16 cellular contexts compared by ENCODE assay signal in the genomic region with DNA sequence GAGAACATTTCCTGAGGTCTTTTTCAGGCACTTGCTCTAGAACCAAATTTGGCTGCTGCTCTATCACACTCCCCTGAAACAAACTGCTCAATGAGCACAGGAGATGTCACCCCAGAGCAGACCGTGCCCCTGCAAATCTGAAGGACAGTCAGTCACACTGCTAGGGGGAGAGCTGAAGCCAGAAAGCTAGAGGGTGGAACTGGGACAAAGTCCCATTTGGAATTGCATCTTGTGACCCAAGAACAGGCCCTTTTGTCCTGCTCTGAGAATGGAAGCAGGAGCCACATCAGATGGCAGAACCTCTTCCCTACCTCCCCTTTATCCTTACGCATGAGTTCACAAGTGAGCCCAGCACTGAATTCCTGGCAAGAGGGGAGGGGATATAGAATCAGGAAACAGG.
DNase-seq lines count a peak whose midpoint lies in the region; ATAC-seq and TF ChIP-seq lines count a peak whose summit lies in the region.
"Had no signal": no experiment of that assay in that cellular context is flagged by ENCODE, and none has a peak within 500 bp of the region (broad histone marks: within the 10 kb centered on the region; RNA-seq: fewer than 3 reads in every experiment).

No MANE protein-coding gene starts in this region.

- ATAC-seq in T-helper 17 cell, result no peak
- ATAC-seq: A549, HCT116 had no signal

- H3K36me3 Mint-ChIP-seq in neural progenitor cell, result peaks cover 30% of the 10 kb centered on the region
- H3K36me3 Mint-ChIP-seq in T-helper 17 cell (ENCODE audit: low read depth), result peaks cover 4% of the 10 kb centered on the region

- H3K27ac Mint-ChIP-seq in neural progenitor cell (no peak overlapping the region), T-helper 17 cell (no peak overlapping the region)
- H3K27ac Mint-ChIP-seq: CD4-positive, alpha-beta memory T cell had no signal

- H3K27me3 Mint-ChIP-seq in neural progenitor cell (ENCODE audit: insufficient read depth, low read depth) (no peaks in the 10 kb centered on the region), T-helper 17 cell (no peaks in the 10 kb centered on the region)
- H3K27me3 Mint-ChIP-seq: CD4-positive, alpha-beta memory T cell had no signal

- no peaks in the 10 kb centered on the region for H3K79me2 ChIP-seq in neural progenitor cell (ENCODE audit: low read depth)

- peaks cover 3% of the 10 kb centered on the region for H3F3A ChIP-seq in neural progenitor cell (ENCODE audit: low read depth)

- TF ChIP-seq CTCF in neural progenitor cell (IDR thresholded peaks at IDR 0.05), result no peak

- H4K20me1 ChIP-seq in neural progenitor cell (ENCODE audit: low read depth), result peaks cover 9% of the 10 kb centered on the region

- no peak overlapping the region for H2AFZ ChIP-seq in neural progenitor cell (replicated peaks)

- H3K27me3 ChIP-seq in iPS-15b (ENCODE audit: control insufficient read depth, insufficient read depth, low read length) (no peaks in the 10 kb centered on the region), neural progenitor cell (no peaks in the 10 kb centered on the region)
- H3K27me3 ChIP-seq: BE2C had no signal

- H3K4me2 ChIP-seq in neural progenitor cell, result peak overlapping the region; percentile 12
- H3K4me2 ChIP-seq: A549 had no signal

- H3K4me1 ChIP-seq in iPS-15b (ENCODE audit: control insufficient read depth, insufficient read depth, low read length) (no peaks in the 10 kb centered on the region), neural progenitor cell (peaks cover 9% of the 10 kb centered on the region)
- H3K4me1 ChIP-seq: A549, BE2C had no signal

- H3K4me3 Mint-ChIP-seq in neural progenitor cell (no peak overlapping the region), T-helper 17 cell (no peak overlapping the region)
- H3K4me3 Mint-ChIP-seq: CD4-positive, alpha-beta memory T cell had no signal

- H3K27ac ChIP-seq in neural progenitor cell, result peak overlapping the region; percentile 21
- H3K27ac ChIP-seq: C4-2B had no signal

- H3K9ac ChIP-seq in iPS-15b (ENCODE audit: low read depth, low read length), result peak overlapping the region; percentile 24
- H3K9ac ChIP-seq in neural progenitor cell, result no peak overlapping the region

- no peaks in the 10 kb centered on the region for H3K9me3 Mint-ChIP-seq in neural progenitor cell
- H3K9me3 Mint-ChIP-seq: CD4-positive, alpha-beta memory T cell had no signal

- H3K9me3 ChIP-seq in iPS-15b (ENCODE audit: control insufficient read depth, insufficient read depth, low read length) (no peaks in the 10 kb centered on the region), neural progenitor cell (ENCODE audit: low read depth) (no peaks in the 10 kb centered on the region), T-helper 17 cell (ENCODE audit: control insufficient read depth, low read length, poor library complexity, severe bottlenecking) (no peaks in the 10 kb centered on the region)
- H3K9me3 ChIP-seq: A549, BE2C had no signal

- DNase-seq in cerebellar cortex (ENCODE audit: low spot score), result peak; percentile 65
- DNase-seq in neural progenitor cell (ENCODE audit: low spot score), result peak; percentile 30
- DNase-seq in DMS 273 treated with DMSO at 0.1 percent for 48 hours (lab: John Stamatoyannopoulos, UW), result no peak
- DNase-seq in activated CD4-positive, CD25-positive, alpha-beta regulatory T cell (lab: John Stamatoyannopoulos, UW), result no peak
- DNase-seq in T-helper 17 cell, result no peak
- DNase-seq in activated CD4-positive, alpha-beta T cell treated with anti-CD3 and anti-CD28 coated beads, Interleukin-2, amount 50 U/mL, for 48 hours, result no peak
- DNase-seq: BE2C; CD4-positive, alpha-beta memory T cell; DMS153; EL; GDM1; IMR-90 had no signal

- H3K4me1 Mint-ChIP-seq in neural progenitor cell, result no peaks in the 10 kb centered on the region
- peaks cover 2% of the 10 kb centered on the region for H3K4me1 Mint-ChIP-seq in T-helper 17 cell
- H3K4me1 Mint-ChIP-seq: CD4-positive, alpha-beta memory T cell had no signal

- H3K36me3 ChIP-seq in iPS-15b (ENCODE audit: control insufficient read depth, insufficient read depth, low read length) (peaks cover 27% of the 10 kb centered on the region), neural progenitor cell (peaks cover 15% of the 10 kb centered on the region)
- H3K36me3 ChIP-seq: BE2C had no signal

- no peak overlapping the region for H3K4me3 ChIP-seq in iPS-15b (ENCODE audit: low read depth, low read length)
- H3K4me3 ChIP-seq in neural progenitor cell, result no peak overlapping the region
- H3K4me3 ChIP-seq: A549 had no signal

Comparison
In these comparisons a context has a peak if more than half of its experiments do, and no peak if none do; other contexts are left out.
1. DNase-seq: peak in cerebellar cortex (single experiment) and neural progenitor cell (single experiment); none in DMS 273 treated with DMSO at 0.1 percent for 48 hours (single experiment), activated CD4-positive, CD25-positive, alpha-beta regulatory T cell (0 of 4), T-helper 17 cell (0 of 3) and activated CD4-positive, alpha-beta T cell treated with anti-CD3 and anti-CD28 coated beads, Interleukin-2, amount 50 U/mL, for 48 hours (0 of 2).